9 cellular contexts compared by ENCODE assay signal in genomic region chr2:6353669-6354068, GRCh38.
DNase-seq lines count a peak whose midpoint lies in the region; ATAC-seq and TF ChIP-seq lines count a peak whose summit lies in the region.
"Had no signal": no experiment of that assay in that cellular context is flagged by ENCODE, and none has a peak within 500 bp of the region (broad histone marks: within the 10 kb centered on the region; RNA-seq: fewer than 3 reads in every experiment).

No MANE protein-coding gene starts in this region.

- no peaks in the 10 kb centered on the region for H4K20me1 ChIP-seq in neural progenitor cell (ENCODE audit: low read depth)

- no peaks in the 10 kb centered on the region for H3F3A ChIP-seq in neural progenitor cell (ENCODE audit: low read depth)

- H3K27ac ChIP-seq in neural progenitor cell: no peak overlapping the region

- peaks cover 6% of the 10 kb centered on the region for H3K36me3 Mint-ChIP-seq in neural progenitor cell

- peaks cover 3% of the 10 kb centered on the region for H3K4me1 ChIP-seq in neural progenitor cell

- H3K9me3 ChIP-seq in neural progenitor cell (ENCODE audit: low read depth): no peaks in the 10 kb centered on the region

- DNase-seq in neural progenitor cell (ENCODE audit: low spot score): no peak
- no peak for DNase-seq in NCI-H2227 (lab: John Stamatoyannopoulos, UW; ENCODE audit: unreplicated experiment)
- DNase-seq in SIG-M5 treated with dmso at 0.1 percent for 504 hours (lab: John Stamatoyannopoulos, UW; ENCODE audit: unreplicated experiment): no peak
- DNase-seq in foreskin melanocyte: no peak
- no peak for DNase-seq in NOMO-1 treated with dmso at 0.1 percent for 144 hours (lab: John Stamatoyannopoulos, UW; ENCODE audit: unreplicated experiment)

- peak; percentile 51 for ATAC-seq in GM19043 (IDR thresholded peaks at IDR 0.05; ENCODE audit: low read depth, unreplicated experiment)
- peak; percentile 37 for ATAC-seq in HG02571 (IDR thresholded peaks at IDR 0.05; ENCODE audit: unreplicated experiment)
- peak; percentile 49 for ATAC-seq in HG03378 (IDR thresholded peaks at IDR 0.05; ENCODE audit: unreplicated experiment)
- ATAC-seq: K562 had no signal

- H3K4me3 ChIP-seq in neural progenitor cell: no peak overlapping the region
- H3K4me3 ChIP-seq: K562 had no signal

- H3K36me3 ChIP-seq in neural progenitor cell: no peaks in the 10 kb centered on the region

- no peak for TF ChIP-seq CTCF in neural progenitor cell (IDR thresholded peaks at IDR 0.05)

- no peaks in the 10 kb centered on the region for H3K79me2 ChIP-seq in neural progenitor cell (ENCODE audit: low read depth)

- peaks cover 4% of the 10 kb centered on the region for H3K4me1 Mint-ChIP-seq in neural progenitor cell

- no peak overlapping the region for H3K9ac ChIP-seq in neural progenitor cell

- peak overlapping the region; percentile 57 for H2AFZ ChIP-seq in neural progenitor cell (replicated peaks)

- no peak overlapping the region for H3K4me3 Mint-ChIP-seq in neural progenitor cell

- H3K27ac Mint-ChIP-seq in neural progenitor cell: peak overlapping the region; percentile 3

- H3K9me3 Mint-ChIP-seq in neural progenitor cell: peaks cover 3% of the 10 kb centered on the region

- H3K27me3 Mint-ChIP-seq in neural progenitor cell (ENCODE audit: insufficient read depth, low read depth): peaks cover 3% of the 10 kb centered on the region

- no peaks in the 10 kb centered on the region for H3K27me3 ChIP-seq in neural progenitor cell

- H3K4me2 ChIP-seq in neural progenitor cell: no peak overlapping the region
